15 cellular contexts compared by ENCODE assay signal in genomic region chr1:114559356-114559755, GRCh38. TPM values are rescaled to one million over a fixed set of nuclear protein-coding genes. Genes with fewer than 3 reads are reported as not detected.
DNase-seq lines count a peak whose midpoint lies in the region; ATAC-seq, FAIRE-seq and TF ChIP-seq lines count a peak whose summit lies in the region.
"Had no signal": no experiment of that assay in that cellular context is flagged by ENCODE, and none has a peak within 500 bp of the region (broad histone marks: within the 10 kb centered on the region; RNA-seq: fewer than 3 reads in every experiment).

No MANE protein-coding gene starts in this region.

- DNase-seq in Kasumi-1 (lab: John Stamatoyannopoulos, UW) (peak; percentile 9 to 12), activated B cell treated with CpG ODN at 0.5 μM for 24 hours (no peak), RCC 7860 (ENCODE audit: low spot score) (no peak), kidney glomerular epithelial cell (lab: John Stamatoyannopoulos, UW) (no peak), SJCRH30 (no peak)
- DNase-seq in effector memory CD4-positive, alpha-beta T cell: no peak
- DNase-seq: activated CD4-positive, CD25-positive, alpha-beta regulatory T cell; cortex of kidney; H9; mammary epithelial cell; NCI-H187; PC-3 had no signal

- no peak overlapping the region for H3K27ac ChIP-seq in effector memory CD4-positive, alpha-beta T cell (ENCODE audit: insufficient read depth, low read length, poor library complexity, severe bottlenecking)
- no peak overlapping the region for H3K27ac ChIP-seq in SJCRH30

- no peaks in the 10 kb centered on the region for H3K9me3 Mint-ChIP-seq in activated B cell treated with CpG ODN at 0.5 μM for 24 hours

- H3K27me3 Mint-ChIP-seq in activated B cell treated with CpG ODN at 0.5 μM for 24 hours: no peaks in the 10 kb centered on the region

- H3K36me3 Mint-ChIP-seq in activated B cell treated with CpG ODN at 0.5 μM for 24 hours (ENCODE audit: low read depth): peaks cover 1% of the 10 kb centered on the region

- no peak for FAIRE-seq in RCC 7860 (lab: Jason Lieb, UNC)
- FAIRE-seq: astrocyte had no signal

- no peaks in the 10 kb centered on the region for H3K9me3 ChIP-seq in effector memory CD4-positive, alpha-beta T cell (ENCODE audit: control insufficient read depth, low read length)
- H3K9me3 ChIP-seq in SJCRH30 (replicated peaks): 0 out of 2 replicates have a peak, but pooled peaks cover 6% of the 10 kb centered on the region

- no peak for TF ChIP-seq CTCF in activated B cell treated with CpG ODN at 0.5 μM for 24 hours (IDR thresholded peaks at IDR 0.05)

- H3K4me3 ChIP-seq in effector memory CD4-positive, alpha-beta T cell (ENCODE audit: insufficient read depth, low read depth, low read length, poor library complexity, severe bottlenecking): no peak overlapping the region
- no peak overlapping the region for H3K4me3 ChIP-seq in SJCRH30

- no peaks in the 10 kb centered on the region for H3K36me3 ChIP-seq in effector memory CD4-positive, alpha-beta T cell (ENCODE audit: control insufficient read depth, insufficient read depth, low read length)
- no peaks in the 10 kb centered on the region; the same call in 1 of the 2 replicates for H3K36me3 ChIP-seq in SJCRH30

- H3K4me1 Mint-ChIP-seq in activated B cell treated with CpG ODN at 0.5 μM for 24 hours: peaks cover 34% of the 10 kb centered on the region

- H3K27me3 ChIP-seq in effector memory CD4-positive, alpha-beta T cell (replicated peaks; ENCODE audit: control insufficient read depth, insufficient read depth, low read length, poor library complexity, severe bottlenecking): no peaks in the 10 kb centered on the region
- H3K27me3 ChIP-seq in SJCRH30: no peaks in the 10 kb centered on the region

- H3K27ac Mint-ChIP-seq in activated B cell treated with CpG ODN at 0.5 μM for 24 hours: peak overlapping the region; percentile 62
- H3K27ac Mint-ChIP-seq: H9 had no signal

- intact Hi-C loops in activated B cell treated with CpG ODN at 0.5 μM for 24 hours (cut with micrococcal nuclease): loop anchor here (2.0 to 10.0 kb wide), 2 partner anchors 21 to 115 kb away; partner anchors contain the start of gene BCAS2

- CTCF ChIA-PET in activated B cell treated with CpG ODN at 0.5 μM for 24 hours (lab: Charles Lee): interaction anchor here (0.7 to 1.9 kb wide), 4 partner anchors 208 to 581 kb away, joined by 3 to 11 read pairs (median 4); no protein-coding TSS in a partner anchor

- POLR2A ChIA-PET in activated B cell treated with CpG ODN at 0.5 μM for 24 hours (lab: Charles Lee): interaction anchor here (0.7 to 1.8 kb wide), 4 partner anchors 19 to 140 kb away, joined by 3 to 14 read pairs (median 4); partner anchors contain the start of gene TRIM33

- ATAC-seq in GM18511 (IDR thresholded peaks at IDR 0.05; ENCODE audit: unreplicated experiment) (peak; percentile 56), GM21825 (IDR thresholded peaks at IDR 0.05; ENCODE audit: unreplicated experiment) (peak; percentile 55), activated B cell treated with CpG ODN at 0.5 μM for 24 hours (ENCODE audit: low read depth) (peak; percentile 87)

- no peak overlapping the region for H3K4me3 Mint-ChIP-seq in activated B cell treated with CpG ODN at 0.5 μM for 24 hours
- H3K4me3 Mint-ChIP-seq: H9 had no signal

- no peaks in the 10 kb centered on the region for H3K4me1 ChIP-seq in effector memory CD4-positive, alpha-beta T cell (ENCODE audit: control insufficient read depth, insufficient read depth, low read length, poor library complexity, severe bottlenecking)
- peaks cover 6% of the 10 kb centered on the region; the same call in 1 of the 2 replicates for H3K4me1 ChIP-seq in SJCRH30

RNA-seq across cellular contexts. Expression of gene BCAS2, which starts 22.1 kb away (rescaled TPM):
- 33.1 and 36.3 TPM in 2 replicates for total RNA-seq in activated B cell treated with CpG ODN at 0.5 μM for 24 hours
- total RNA-seq in SJCRH30 (2014; rRNA removed; shearing (Covaris generic)): 65.5 and 67.2 TPM in 2 replicates

RNA-seq across cellular contexts. Expression of gene TRIM33, which starts 48.4 kb away (rescaled TPM):
- total RNA-seq in activated B cell treated with CpG ODN at 0.5 μM for 24 hours: 38.4 and 41.2 TPM in 2 replicates
- 33.6 and 37.7 TPM in 2 replicates for total RNA-seq in SJCRH30 (2014; rRNA removed; shearing (Covaris generic))

Comparison
In these comparisons a context has a peak if more than half of its experiments do, and no peak if none do; other contexts are left out.
1. DNase-seq: peak in Kasumi-1 (2 of 2); none in activated B cell treated with CpG ODN at 0.5 μM for 24 hours (single experiment), RCC 7860 (single experiment), effector memory CD4-positive, alpha-beta T cell (0 of 3), kidney glomerular epithelial cell (single experiment) and SJCRH30 (0 of 2).
2. Peak in every context shown above with its lines, with median percentiles within 50 percentile points of each other: ATAC-seq.